Comparison of ENCODE assay signal across 14 cellular contexts in genomic region chr18:49854681-49855080, GRCh38. TPM values are rescaled to one million over a fixed set of nuclear protein-coding genes. Genes with fewer than 3 reads are reported as not detected.
DNase-seq lines count a peak whose midpoint lies in the region; ATAC-seq, FAIRE-seq and TF ChIP-seq lines count a peak whose summit lies in the region.
"Had no signal": no experiment of that assay in that cellular context is flagged by ENCODE, and none has a peak within 500 bp of the region (broad histone marks: within the 10 kb centered on the region; RNA-seq: fewer than 3 reads in every experiment).

No MANE protein-coding gene starts in this region.

- H3K27ac Mint-ChIP-seq in activated CD8-positive, alpha-beta memory T cell treated with anti-CD3 and anti-CD28 coated beads, Interleukin-2, amount 10 ng/mL, durations not matched to agents 7 days and 5 days: no peak overlapping the region
- H3K27ac Mint-ChIP-seq: B cell; CD4-positive, alpha-beta T cell; GM23338 had no signal

- no peak for TF ChIP-seq CTCF in A549 (IDR thresholded peaks at IDR 0.05)
- no peak for TF ChIP-seq CTCF in bronchial epithelial cell (IDR thresholded peaks at IDR 0.05; ENCODE audit: insufficient read depth, low read length, severe bottlenecking)

- no peak overlapping the region for H3K27ac ChIP-seq in A549

- TF ChIP-seq RAD21 in A549 (conservative IDR thresholded peaks at IDR 0.05 in 1 of 2, IDR thresholded peaks at IDR 0.05 in 1 of 2): no peak

- H3K4me2 ChIP-seq in A549: no peak overlapping the region
- H3K4me2 ChIP-seq: GM23338 had no signal

- H3K4me1 Mint-ChIP-seq in activated CD8-positive, alpha-beta memory T cell treated with anti-CD3 and anti-CD28 coated beads, Interleukin-2, amount 10 ng/mL, durations not matched to agents 7 days and 5 days: no peaks in the 10 kb centered on the region
- H3K4me1 Mint-ChIP-seq: B cell had no signal

- no peak for TF ChIP-seq EP300 in A549 (IDR thresholded peaks at IDR 0.05)

- FAIRE-seq in A549 (lab: Jason Lieb, UNC) (no peak), bronchial epithelial cell (lab: Jason Lieb, UNC) (no peak)
- FAIRE-seq: GM12878 had no signal

- DNase-seq in A549 (ENCODE audit: low read depth in 1 of 2, low spot score in 1 of 2): no peak
- DNase-seq in HT1080 (ENCODE audit: low read depth): peak; percentile 14
- DNase-seq in bronchial epithelial cell (ENCODE audit: low read depth): peak; percentile 63
- DNase-seq in kidney tubule cell (ENCODE audit: low spot score): peak; percentile 53
- DNase-seq in activated CD8-positive, alpha-beta memory T cell treated with anti-CD3 and anti-CD28 coated beads, Interleukin-2, amount 10 ng/mL, durations not matched to agents 7 days and 5 days: no peak
- no peak for DNase-seq in posterior vena cava (ENCODE audit: low spot score)
- DNase-seq: C1 segment of cervical spinal cord; CD4-positive, alpha-beta T cell; DMS79; H7 had no signal

- no peaks in the 10 kb centered on the region for H3K27me3 Mint-ChIP-seq in activated CD8-positive, alpha-beta memory T cell treated with anti-CD3 and anti-CD28 coated beads, Interleukin-2, amount 10 ng/mL, durations not matched to agents 7 days and 5 days
- H3K27me3 Mint-ChIP-seq: B cell; CD4-positive, alpha-beta T cell had no signal

- no peaks in the 10 kb centered on the region for H3K9me3 ChIP-seq in A549

- WGBS in A549 (ENCODE audit: missing lambda C conversion rate): 88% methylated on average over 3 of the region's 3 CpGs

- no peaks in the 10 kb centered on the region for H3K27me3 ChIP-seq in bronchial epithelial cell (ENCODE audit: control insufficient read depth, insufficient read depth, low read length)

- TF ChIP-seq POLR2A in A549 (IDR thresholded peaks at IDR 0.05; ENCODE audit: low read length): no peak

- ATAC-seq in A549: no peak
- no peak for ATAC-seq in HG03571 (IDR thresholded peaks at IDR 0.05; ENCODE audit: unreplicated experiment)
- ATAC-seq in activated CD8-positive, alpha-beta memory T cell treated with anti-CD3 and anti-CD28 coated beads, Interleukin-2, amount 10 ng/mL, durations not matched to agents 7 days and 5 days: no peak
- ATAC-seq: GM12878, GM23338 had no signal

- H3K9me3 Mint-ChIP-seq in activated CD8-positive, alpha-beta memory T cell treated with anti-CD3 and anti-CD28 coated beads, Interleukin-2, amount 10 ng/mL, durations not matched to agents 7 days and 5 days (ENCODE audit: low read depth): no peaks in the 10 kb centered on the region
- H3K9me3 Mint-ChIP-seq: CD4-positive, alpha-beta T cell; GM23338 had no signal

- H3K4me3 ChIP-seq in A549 (no peak overlapping the region), bronchial epithelial cell (ENCODE audit: low read depth, low read length) (no peak overlapping the region)
- H3K4me3 ChIP-seq: GM12878, GM23338 had no signal

- H3K4me3 Mint-ChIP-seq in activated CD8-positive, alpha-beta memory T cell treated with anti-CD3 and anti-CD28 coated beads, Interleukin-2, amount 10 ng/mL, durations not matched to agents 7 days and 5 days: no peak overlapping the region
- H3K4me3 Mint-ChIP-seq: B cell; CD4-positive, alpha-beta T cell; GM23338 had no signal

- peaks cover 25% of the 10 kb centered on the region for H3K4me1 ChIP-seq in A549

- H3K36me3 Mint-ChIP-seq in activated CD8-positive, alpha-beta memory T cell treated with anti-CD3 and anti-CD28 coated beads, Interleukin-2, amount 10 ng/mL, durations not matched to agents 7 days and 5 days: no peaks in the 10 kb centered on the region

- peaks cover 1% of the 10 kb centered on the region for H3K36me3 ChIP-seq in bronchial epithelial cell (ENCODE audit: control insufficient read depth, insufficient read depth, low read length)

- CTCF ChIA-PET in A549 (lab: Yijun Ruan, JAX): interaction anchor here (0.8 to 12.5 kb wide), 3 partner anchors 8 to 343 kb away, joined by 3 to 176 read pairs (median 20); no protein-coding TSS in a partner anchor
- CTCF ChIA-PET in activated CD8-positive, alpha-beta memory T cell treated with anti-CD3 and anti-CD28 coated beads, Interleukin-2, amount 10 ng/mL, durations not matched to agents 7 days and 5 days (lab: Charles Lee): interaction anchor here (0.7 to 2.3 kb wide), 2 partner anchors 295 to 344 kb away, joined by 3 to 12 read pairs; no protein-coding TSS in a partner anchor

- intact Hi-C loops in posterior vena cava (cut with DNase I): loop anchor here (5.0 kb wide), 3 partner anchors 77 to 342 kb away; partner anchors contain the start of gene LIPG (in 1 of the 2)

- POLR2A ChIA-PET in A549 (lab: Yijun Ruan, JAX): no interaction called here

TF ChIP-seq in A549, 52 proteins besides CTCF, POLR2A, EP300 and RAD21:
- TF ChIP-seq BHLHE40 (IDR thresholded peaks at IDR 0.05; ENCODE audit: low read depth, low read length) (no peak), MAFK (IDR thresholded peaks at IDR 0.05; ENCODE audit: partially characterized antibody) (peak; percentile 2)
TF ChIP-seq in A549: peak in this region for 1.

RNA-seq across cellular contexts. Expression of gene ACAA2, which starts 41.3 kb away (rescaled TPM):
- polyA plus RNA-seq in A549 (2011; rRNA removed) (30.9 and 40.0 TPM in 2 replicates), A549 (2017; fragmentation: RNase III; extraction: RNeasy Plus Mini Kit Qiagen cat#74134 plus additional on column Dnase treatment) (47.5 to 50.3 TPM (median 48.7 TPM) in 3 replicates)
- 17.5 and 18.6 TPM in 2 replicates for polyA plus RNA-seq in A549 (2012; cell fraction: cytosol; rRNA removed)
- 7.7 and 16.5 TPM in 2 replicates for polyA plus RNA-seq in A549 (2012; cell fraction: nucleus; rRNA removed)
- polyA minus RNA-seq in A549 (2011; rRNA and poly(A)+ RNA removed): 16.4 and 21.5 TPM in 2 replicates
- total RNA-seq in HT1080 (2014; rRNA removed; shearing (Covaris generic)): 32.2 and 36.7 TPM in 2 replicates
- polyA plus RNA-seq in HT1080 (2015; cell fraction: cytosol; rRNA removed): 29.9 and 30.7 TPM in 2 replicates
- polyA plus RNA-seq in HT1080 (2015; cell fraction: nucleus; rRNA removed): 21.2 and 25.4 TPM in 2 replicates
- total RNA-seq in bronchial epithelial cell (10.3 and 11.0 TPM in 2 replicates), posterior vena cava (10 to 100 TPM; 32.1 to 42.7 TPM)
- 100 to 1,000 TPM in 1 of 2 experiments, 10 to 100 TPM in 1; 73.6 to 105 TPM for total RNA-seq in activated CD8-positive, alpha-beta memory T cell treated with anti-CD3 and anti-CD28 coated beads, Interleukin-2, amount 10 ng/mL, durations not matched to agents 7 days and 5 days

Comparison
In these comparisons a context has a peak if more than half of its experiments do, and no peak if none do; other contexts are left out.
1. DNase-seq: peak in HT1080 (single experiment), bronchial epithelial cell (single experiment) and kidney tubule cell (single experiment); none in A549 (0 of 2), activated CD8-positive, alpha-beta memory T cell treated with anti-CD3 and anti-CD28 coated beads, Interleukin-2, amount 10 ng/mL, durations not matched to agents 7 days and 5 days (single experiment) and posterior vena cava (single experiment).